In the genomic region with DNA sequence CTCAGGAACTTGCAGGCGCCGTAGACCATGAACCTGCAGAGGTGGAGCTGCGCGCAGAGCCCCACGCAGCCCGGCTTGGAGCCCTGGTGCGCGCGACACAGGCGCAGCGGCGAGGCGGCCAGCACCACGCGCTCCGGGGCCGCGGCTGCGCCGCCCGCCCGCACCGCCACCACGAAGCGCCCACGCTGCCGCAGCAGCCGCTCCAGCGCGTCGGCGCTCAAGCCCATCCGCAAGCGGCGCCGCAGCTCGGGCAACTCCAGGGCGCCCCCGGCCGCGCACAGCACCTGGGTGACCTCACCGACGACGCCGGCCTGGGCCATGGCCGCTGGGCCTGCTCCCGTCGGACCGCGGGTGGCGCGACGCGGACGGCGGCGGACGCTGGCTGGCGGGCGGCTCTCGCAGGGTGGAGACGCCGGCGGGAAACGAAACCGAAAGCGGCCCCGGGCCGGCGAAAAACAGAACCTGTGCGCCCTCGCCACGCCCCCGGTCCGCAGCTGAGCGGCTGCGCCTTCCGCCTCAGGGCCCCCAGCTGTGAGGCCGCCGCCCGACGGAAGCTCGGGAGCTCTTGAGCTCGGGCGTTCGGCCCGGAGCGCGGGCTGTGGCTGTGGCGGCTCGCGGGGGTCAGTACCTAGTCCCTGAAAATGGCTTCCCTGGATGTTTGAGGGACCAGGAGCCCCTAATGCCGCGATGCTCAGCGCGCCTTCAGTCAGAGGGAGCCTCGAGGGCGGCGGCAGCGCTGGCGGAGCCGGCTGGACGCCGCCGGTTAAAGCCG, we compare ENCODE assay signal across 8 cellular contexts. TPM values are rescaled to one million over a fixed set of nuclear protein-coding genes. Genes with fewer than 3 reads are reported as not detected.
DNase-seq lines count a peak whose midpoint lies in the region; ATAC-seq and TF ChIP-seq lines count a peak whose summit lies in the region.

PARP12 (minus strand) TSS at position 424 of the 772 bp plus-strand sequence; CDS start at position 320, 104 bp downstream.

- CTCF ChIA-PET in AG04450 (lab: Charles Lee), result interaction anchor here (1.2 kb wide), 1 partner anchor 254 kb away, joined by 5 read pairs; no protein-coding TSS in a partner anchor

- no peak for TF ChIP-seq CTCF in AG04450 (IDR thresholded peaks at IDR 0.05; ENCODE audit: low read depth, low read length)
- TF ChIP-seq CTCF in lower leg skin (IDR thresholded peaks at IDR 0.05), result no peak

- 0% methylated on average over 33 to 53 of the region's 106 CpGs for WGBS in lower leg skin, 2 donors

- ATAC-seq in GM18873 (IDR thresholded peaks at IDR 0.05; ENCODE audit: low FRiP score, unreplicated experiment) (peak; percentile 77), HG03135 (IDR thresholded peaks at IDR 0.05; ENCODE audit: unreplicated experiment) (peak; percentile 94)

- intact Hi-C loops in lower leg skin (cut with DNase I; ENCODE audit: low total_unique reads), result no loop called here

- peaks cover 3% of the 10 kb centered on the region; the same call in 1 of the 2 replicates for H3K9me3 ChIP-seq in AG04450 (ENCODE audit: control insufficient read depth, insufficient read depth, low read length)

- H3K4me3 ChIP-seq in AG04450 (ENCODE audit: low read depth, low read length) (peak within 1 kb of the TSS; percentile 66), lower leg skin (ENCODE audit: low read depth, poor library complexity, severe bottlenecking) (peak within 1 kb of the TSS; percentile 68)

- H3K27ac ChIP-seq in AG04450 (ENCODE audit: low read depth, low read length), result peak within 1 kb of the TSS; percentile 61

- peak; percentile 54 for DNase-seq in AG04450 (ENCODE audit: low read depth, low spot score)
- peak; percentile 80 for DNase-seq in NCI-H345 (lab: John Stamatoyannopoulos, UW)
- peak; percentile 63 to 68 for DNase-seq in activated CD4-positive, alpha-beta T cell treated with anti-CD3 and anti-CD28 coated beads, Interleukin-2, amount 50 U/mL, for 24 hours (ENCODE audit: low read depth in 1 of 2, low spot score in 1 of 2)
- DNase-seq in dermis microvascular lymphatic vessel endothelial cell (ENCODE audit: low read depth in 2 of 2), result peak; percentile 64 to 86
- peak; percentile 82 to 96 for DNase-seq in lower leg skin (ENCODE audit: low spot score in 2 of 2)
- peak; percentile 69 to 83 for DNase-seq in stimulated activated CD4-positive, alpha-beta T cell treated with anti-CD3 and anti-CD28 coated beads, Interleukin-4, amount 100 ng/mL, for 48 hours (ENCODE audit: low read depth in 2 of 2)

- no peaks in the 10 kb centered on the region for H3K27me3 ChIP-seq in AG04450 (ENCODE audit: control insufficient read depth, insufficient read depth, low read length)

- POLR2A ChIA-PET in AG04450 (lab: Yijun Ruan, JAX), result no interaction called here

- no peak for TF ChIP-seq POLR2A in lower leg skin (IDR thresholded peaks at IDR 0.05)

RNA-seq across cellular contexts. Expression of gene PARP12, which starts in this region (rescaled TPM):
- 17.1 and 18.0 TPM in 2 replicates for polyA plus RNA-seq in AG04450 (2011; rRNA removed)
- polyA minus RNA-seq in AG04450 (2011; rRNA and poly(A)+ RNA removed), result 19.3 and 31.8 TPM in 2 replicates
- total RNA-seq in dermis microvascular lymphatic vessel endothelial cell (57.0 and 75.4 TPM in 2 replicates), lower leg skin (10 to 100 TPM; 17.8 to 21.5 (median 18.5) TPM)

Comparison
In these comparisons a context has a peak if more than half of its experiments do, and no peak if none do; other contexts are left out.
1. Peak in every context shown above with its lines: DNase-seq, ATAC-seq, H3K4me3 ChIP-seq and H3K27ac ChIP-seq.